18 cellular contexts compared by ENCODE assay signal in genomic region chr10:89480047-89480446, GRCh38. TPM values are rescaled to one million over a fixed set of nuclear protein-coding genes. Genes with fewer than 3 reads are reported as not detected.
DNase-seq lines count a peak whose midpoint lies in the region; FAIRE-seq and TF ChIP-seq lines count a peak whose summit lies in the region.
"Had no signal": no experiment of that assay in that cellular context is flagged by ENCODE, and none has a peak within 500 bp of the region (broad histone marks: within the 10 kb centered on the region; RNA-seq: fewer than 3 reads in every experiment).

No MANE protein-coding gene starts in this region.

- DNase-seq in NCI-H446 treated with DMSO at 0.1 percent for 48 hours (lab: John Stamatoyannopoulos, UW) (peak; percentile 20), fibroblast of gingiva (ENCODE audit: low read depth) (peak; percentile 79), kidney (no peak), thyroid gland (peak; percentile 52 to 55), glomerular visceral epithelial cell (ENCODE audit: extremely low spot score) (no peak), RPMI8226 (no peak), MV-4-11 (lab: John Stamatoyannopoulos, UW) (no peak), ureter (ENCODE audit: low spot score) (no peak)
- DNase-seq: activated CD4-positive, alpha-beta T cell treated with anti-CD3 and anti-CD28 coated beads, Interleukin-2, amount 50 U/mL, for 4 hours; activated T-cell treated with anti-CD3 and anti-CD28 coated beads, Interleukin-2, amount 50 U/mL, for 48 hours; central memory CD4-positive, alpha-beta T cell; endodermal cell; NCI-H1930; NCI-H524; stimulated activated CD4-positive, alpha-beta T cell treated with anti-CD3 and anti-CD28 coated beads, Interleukin-12 subunit alpha, Interleukin-12 subunit beta, amount 100 ng/mL, for 4 hours; stimulated activated naive CD8-positive, alpha-beta T cell treated with anti-CD3 and anti-CD28 coated beads, Interleukin-15, amount 100 ng/mL, for 72 hours had no signal

- peak overlapping the region; percentile 58 to 87 for H3K27ac ChIP-seq in kidney (ENCODE audit: low read depth in 2 of 2, low read length in 2 of 2)
- H3K27ac ChIP-seq in thyroid gland, result peak overlapping the region; percentile 94 to 98 (median 96)
- H3K27ac ChIP-seq: BLaER1 treated with 17β-estradiol and CSF1 and Interleukin-3, amounts not matched to agents 10 nM and 100 nM; parathyroid adenoma had no signal

- FAIRE-seq in kidney (lab: Jason Lieb, UNC), result no peak

- no peaks in the 10 kb centered on the region for H3K27me3 ChIP-seq in thyroid gland
- H3K27me3 ChIP-seq: BLaER1 treated with 17β-estradiol and CSF1 and Interleukin-3, amounts not matched to agents 10 nM and 100 nM had no signal

- TF ChIP-seq CTCF in kidney (IDR thresholded peaks at IDR 0.05; ENCODE audit: borderline replicate concordance, extremely low read depth, insufficient read depth) (no peak), thyroid gland (IDR thresholded peaks at IDR 0.05) (no peak)

- H3K4me1 ChIP-seq in kidney (ENCODE audit: control insufficient read depth in 1 of 2, insufficient read depth in 1 of 2, low read depth in 1 of 2, low read length in 2 of 2) (peaks cover 22 to 44% of the 10 kb centered on the region in 2 donors), thyroid gland (peaks cover 74 to 76% of the 10 kb centered on the region in 2 donors)

- TF ChIP-seq POLR2A in thyroid gland (IDR thresholded peaks at IDR 0.05), result no peak

- intact Hi-C loops in kidney (cut with DNase I) (no loop called here), thyroid gland (cut with DNase I) (no loop called here)

- H3K4me3 ChIP-seq in kidney (ENCODE audit: low read length in 2 of 2), result no peak overlapping the region
- H3K4me3 ChIP-seq in thyroid gland (replicated peaks in 1 of 3), result no peak overlapping the region
- H3K4me3 ChIP-seq: BLaER1 treated with 17β-estradiol and CSF1 and Interleukin-3, amounts not matched to agents 10 nM and 100 nM had no signal

- H3K9ac ChIP-seq in kidney (ENCODE audit: low read length in 2 of 2), result peak overlapping the region in 1 of 2 donors; percentile 10
- H3K9ac ChIP-seq: BLaER1 treated with 17β-estradiol and CSF1 and Interleukin-3, amounts not matched to agents 10 nM and 100 nM; parathyroid adenoma had no signal

- H3K36me3 ChIP-seq in kidney (ENCODE audit: control insufficient read depth in 1 of 2, insufficient read depth in 2 of 2, low read length in 2 of 2), result peaks cover 0 to 8% of the 10 kb centered on the region in 2 donors
- H3K36me3 ChIP-seq in thyroid gland, result no peaks in the 10 kb centered on the region
- H3K36me3 ChIP-seq: BLaER1 treated with 17β-estradiol and CSF1 and Interleukin-3, amounts not matched to agents 10 nM and 100 nM had no signal

- H3K9me3 ChIP-seq in kidney (ENCODE audit: control insufficient read depth in 1 of 2, low read length in 2 of 2) (no peaks in the 10 kb centered on the region), thyroid gland (no peaks in the 10 kb centered on the region)
- H3K9me3 ChIP-seq: BLaER1 treated with 17β-estradiol and CSF1 and Interleukin-3, amounts not matched to agents 10 nM and 100 nM had no signal

RNA-seq across cellular contexts. Expression of gene SLC16A12, which starts 55.3 kb away (rescaled TPM):
- 38.8 TPM for total RNA-seq in kidney
- polyA plus RNA-seq in kidney (ENCODE audit: insufficient read depth, low read depth, low replicate concordance), result 19.0 TPM
- total RNA-seq in thyroid gland, result 100 to 1,000 TPM in 1 of 4 donors, 10 to 100 TPM in 3; 25.4 to 137 (median 35.3) TPM
- 0.08 TPM for total RNA-seq in ureter

Comparison
In these comparisons a context has a peak if more than half of its experiments do, and no peak if none do; other contexts are left out.
1. DNase-seq: peak in NCI-H446 treated with DMSO at 0.1 percent for 48 hours (single experiment), fibroblast of gingiva (single experiment) and thyroid gland (2 of 2); none in kidney (single experiment), glomerular visceral epithelial cell (single experiment), RPMI8226 (single experiment), MV-4-11 (single experiment) and ureter (single experiment).
2. RNA of gene SLC16A12, which starts 55.3 kb away (total RNA-seq): 25.4 to 137 TPM in thyroid gland and 38.8 TPM in kidney (single experiment); 0.08 TPM in ureter (single experiment); every median in the first group is over 10 times any median in the second.